ENCODE assay signal across 21 cellular contexts in genomic region chr5:87539839-87540238, GRCh38.
"Had no signal": no experiment of that assay in that cellular context is flagged by ENCODE, and none has a peak within 500 bp of the region (broad histone marks: within the 10 kb centered on the region; RNA-seq: fewer than 3 reads in every experiment).

No MANE protein-coding gene starts in this region.

- DNase-seq: activated CD4-positive, alpha-beta T cell treated with anti-CD3 and anti-CD28 coated beads, Interleukin-2, amount 50 U/mL, for 48 hours; activated CD4-positive, CD25-positive, alpha-beta regulatory T cell treated with anti-CD3 and anti-CD28 coated beads, Interleukin-2, amount 50 U/mL, for 72 hours; activated gamma-delta T cell treated with Interleukin-2 at 50 U/mL for 16 hours; adrenal gland; effector CD4-positive, alpha-beta T cell; gastrocnemius medialis; head of caudate nucleus; right lobe of liver; small intestine; stimulated activated CD4-positive, alpha-beta T cell treated with anti-CD3 and anti-CD28 coated beads, Interleukin-15, amount 100 ng/mL, for 24 hours; stimulated activated CD4-positive, alpha-beta T cell treated with anti-CD3 and anti-CD28 coated beads, Interleukin-2, amount 100 ng/mL, for 48 hours; stimulated activated naive CD8-positive, alpha-beta T cell treated with anti-CD3 and anti-CD28 coated beads, Interleukin-15, amount 100 ng/mL, for 72 hours; transverse colon; uterus had no signal

- H2AFZ ChIP-seq: parathyroid adenoma had no signal

- H3K4me3 ChIP-seq: adrenal gland, gastrocnemius medialis, lung, right lobe of liver, suprapubic skin, transverse colon, uterus had no signal

- H3K9me3 ChIP-seq: adrenal gland, gastrocnemius medialis, right lobe of liver, suprapubic skin, transverse colon, uterus had no signal

- H3K27ac ChIP-seq: adrenal gland, gastrocnemius medialis, parathyroid adenoma, right lobe of liver, suprapubic skin, transverse colon, uterus had no signal

- H3K9ac ChIP-seq: parathyroid adenoma had no signal

- H3K27me3 ChIP-seq: adrenal gland, gastrocnemius medialis, right lobe of liver, suprapubic skin, transverse colon, uterus had no signal

- ATAC-seq: activated naive CD4-positive, alpha-beta T cell treated with anti-CD3 and anti-CD28 coated beads, Interleukin-2, amount 50 U/mL, for 72 hours; esophagus mucosa; gastrocnemius medialis; left lobe of liver; natural killer cell treated with Interleukin-12 subunit alpha and Interleukin-12 subunit beta and Interleukin-15 and Interleukin-18, amount 100 ng/mL, for 72 hours; right lobe of liver; stimulated activated naive CD8-positive, alpha-beta T cell treated with anti-CD3 and anti-CD28 coated beads, Interleukin-15, amount 100 ng/mL, for 72 hours had no signal

- H3K4me1 ChIP-seq: adrenal gland, gastrocnemius medialis, parathyroid adenoma, right lobe of liver, uterus had no signal

- H3K36me3 ChIP-seq: adrenal gland, gastrocnemius medialis, right lobe of liver, suprapubic skin, transverse colon, uterus had no signal

- H3K79me2 ChIP-seq: parathyroid adenoma had no signal
